ENCODE assay signal across 21 cellular contexts in genomic region chr1:227902641-227902990, GRCh38. TPM values are rescaled to one million over a fixed set of nuclear protein-coding genes. Genes with fewer than 3 reads are reported as not detected.
"Had no signal": no experiment of that assay in that cellular context is flagged by ENCODE, and none has a peak within 500 bp of the region (broad histone marks: within the 10 kb centered on the region; RNA-seq: fewer than 3 reads in every experiment).

No MANE protein-coding gene starts in this region.

- H3K27me3 ChIP-seq: ascending aorta, breast epithelium, esophagus squamous epithelium, gastrocnemius medialis, neural progenitor cell, vagina had no signal

- H3K4me3 ChIP-seq: ascending aorta, breast epithelium, esophagus squamous epithelium, gastrocnemius medialis, neural progenitor cell, vagina had no signal

- H3K36me3 ChIP-seq: ascending aorta, breast epithelium, esophagus squamous epithelium, gastrocnemius medialis, neural progenitor cell, vagina had no signal

- H3K27ac Mint-ChIP-seq: activated CD4-positive, alpha-beta T cell treated with anti-CD3 and anti-CD28 coated beads, Interleukin-2, amount 10 ng/mL, durations not matched to agents 24 days and 14 days; activated CD8-positive, alpha-beta memory T cell treated with anti-CD3 and anti-CD28 coated beads, Interleukin-2, amount 10 ng/mL, durations not matched to agents 7 days and 5 days; activated CD8-positive, alpha-beta T cell treated with anti-CD3 and anti-CD28 coated beads for 36 hours; activated T-helper 1 cell treated with anti-CD3 and anti-CD28 coated beads, Interleukin-12 subunit alpha, Interleukin-12 subunit beta, Interleukin-2, Interleukin-4 antibody, amounts not matched to agents 30 ng/mL and 10 ng/mL and 1 ng/mL, durations not matched to agents 14 hours and 24 hours and 36 hours; endodermal cell; naive B cell; T-helper 2 cell treated with Interferon-gamma antibody and Interleukin-4, amounts not matched to agents 5 μg/mL and 100 μg/mL, for 36 hours had no signal

- H3K4me2 ChIP-seq: neural progenitor cell had no signal

- H3K27me3 Mint-ChIP-seq: activated CD4-positive, alpha-beta T cell treated with anti-CD3 and anti-CD28 coated beads, Interleukin-2, amount 10 ng/mL, durations not matched to agents 24 days and 14 days; activated CD8-positive, alpha-beta memory T cell treated with anti-CD3 and anti-CD28 coated beads, Interleukin-2, amount 10 ng/mL, durations not matched to agents 7 days and 5 days; activated CD8-positive, alpha-beta T cell treated with anti-CD3 and anti-CD28 coated beads for 36 hours; type B pancreatic cell had no signal

- H3K9ac ChIP-seq: neural progenitor cell had no signal

- H3K4me1 Mint-ChIP-seq: activated CD4-positive, alpha-beta T cell treated with anti-CD3 and anti-CD28 coated beads, Interleukin-2, amount 10 ng/mL, durations not matched to agents 24 days and 14 days; endodermal cell; naive B cell had no signal

- H2AFZ ChIP-seq: neural progenitor cell had no signal

- H3K36me3 Mint-ChIP-seq: activated CD8-positive, alpha-beta memory T cell treated with anti-CD3 and anti-CD28 coated beads, Interleukin-2, amount 10 ng/mL, durations not matched to agents 7 days and 5 days; activated naive CD4-positive, alpha-beta T cell treated with anti-CD3 and anti-CD28 coated beads, Interleukin-2, amount 50 U/mL, for 72 hours; naive B cell; neural progenitor cell; stimulated activated effector memory CD8-positive, alpha-beta T cell treated with anti-CD3 and anti-CD28 coated beads, Interleukin-12 subunit alpha, Interleukin-12 subunit beta, amount 100 ng/mL, for 72 hours; type B pancreatic cell had no signal

- ATAC-seq: activated CD4-positive, CD25-positive, alpha-beta regulatory T cell treated with anti-CD3 and anti-CD28 coated beads, Interleukin-2, amount 50 U/mL, for 24 hours; activated CD8-positive, alpha-beta memory T cell treated with anti-CD3 and anti-CD28 coated beads, Interleukin-2, amount 10 ng/mL, durations not matched to agents 7 days and 5 days; gastrocnemius medialis had no signal

- H3K4me1 ChIP-seq: ascending aorta, breast epithelium, gastrocnemius medialis, neural progenitor cell, vagina had no signal

- H3K27ac ChIP-seq: ascending aorta, breast epithelium, esophagus squamous epithelium, gastrocnemius medialis, neural progenitor cell, vagina, VCaP had no signal

- H3K4me3 Mint-ChIP-seq: activated CD4-positive, alpha-beta T cell treated with anti-CD3 and anti-CD28 coated beads, Interleukin-2, amount 10 ng/mL, durations not matched to agents 24 days and 14 days; activated CD8-positive, alpha-beta memory T cell treated with anti-CD3 and anti-CD28 coated beads, Interleukin-2, amount 10 ng/mL, durations not matched to agents 7 days and 5 days; activated CD8-positive, alpha-beta T cell treated with anti-CD3 and anti-CD28 coated beads for 36 hours; activated T-helper 1 cell treated with anti-CD3 and anti-CD28 coated beads, Interleukin-12 subunit alpha, Interleukin-12 subunit beta, Interleukin-2, Interleukin-4 antibody, amounts not matched to agents 30 ng/mL and 10 ng/mL and 1 ng/mL, durations not matched to agents 14 hours and 24 hours and 36 hours; endodermal cell; naive B cell; neural progenitor cell; stimulated activated effector memory CD8-positive, alpha-beta T cell treated with anti-CD3 and anti-CD28 coated beads, Interleukin-12 subunit alpha, Interleukin-12 subunit beta, amount 100 ng/mL, for 72 hours; T-helper 2 cell treated with Interferon-gamma antibody and Interleukin-4, amounts not matched to agents 5 μg/mL and 100 μg/mL, for 36 hours; type B pancreatic cell had no signal

- H3K9me3 ChIP-seq: ascending aorta, breast epithelium, esophagus squamous epithelium, gastrocnemius medialis, vagina had no signal

- DNase-seq: activated CD4-positive, alpha-beta T cell treated with anti-CD3 and anti-CD28 coated beads, Interleukin-2, amount 10 ng/mL, durations not matched to agents 24 days and 14 days; activated CD8-positive, alpha-beta memory T cell treated with anti-CD3 and anti-CD28 coated beads, Interleukin-2, amount 10 ng/mL, durations not matched to agents 7 days and 5 days; cortex of kidney; esophagus squamous epithelium; gastrocnemius medialis; hippocampal formation; naive B cell; stimulated activated CD4-positive, alpha-beta T cell treated with anti-CD3 and anti-CD28 coated beads, Interleukin-2, amount 100 ng/mL, for 24 hours had no signal

- H3K9me3 Mint-ChIP-seq: activated CD4-positive, alpha-beta T cell treated with anti-CD3 and anti-CD28 coated beads, Interleukin-2, amount 10 ng/mL, durations not matched to agents 24 days and 14 days; activated CD8-positive, alpha-beta T cell treated with anti-CD3 and anti-CD28 coated beads for 36 hours; activated naive CD4-positive, alpha-beta T cell treated with anti-CD3 and anti-CD28 coated beads, Interleukin-2, amount 50 U/mL, for 72 hours; activated T-helper 1 cell treated with anti-CD3 and anti-CD28 coated beads, Interleukin-12 subunit alpha, Interleukin-12 subunit beta, Interleukin-2, Interleukin-4 antibody, amounts not matched to agents 30 ng/mL and 10 ng/mL and 1 ng/mL, durations not matched to agents 14 hours and 24 hours and 36 hours; endodermal cell; naive B cell; neural progenitor cell; stimulated activated effector memory CD8-positive, alpha-beta T cell treated with anti-CD3 and anti-CD28 coated beads, Interleukin-12 subunit alpha, Interleukin-12 subunit beta, amount 100 ng/mL, for 72 hours; T-helper 2 cell treated with Interferon-gamma antibody and Interleukin-4, amounts not matched to agents 5 μg/mL and 100 μg/mL, for 36 hours; type B pancreatic cell had no signal

RNA-seq across cellular contexts. Expression of gene WNT9A, which starts 45.1 kb away (rescaled TPM):
- total RNA-seq: activated CD4-positive, alpha-beta T cell treated with anti-CD3 and anti-CD28 coated beads, Interleukin-2, amount 10 ng/mL, durations not matched to agents 24 days and 14 days; activated CD8-positive, alpha-beta T cell treated with anti-CD3 and anti-CD28 coated beads for 36 hours; activated naive CD4-positive, alpha-beta T cell treated with anti-CD3 and anti-CD28 coated beads, Interleukin-2, amount 50 U/mL, for 72 hours; activated T-helper 1 cell treated with anti-CD3 and anti-CD28 coated beads, Interleukin-12 subunit alpha, Interleukin-12 subunit beta, Interleukin-2, Interleukin-4 antibody, amounts not matched to agents 30 ng/mL and 10 ng/mL and 1 ng/mL, durations not matched to agents 14 hours and 24 hours and 36 hours had no signal
